1 cellular context compared by ENCODE assay signal in the genomic region with DNA sequence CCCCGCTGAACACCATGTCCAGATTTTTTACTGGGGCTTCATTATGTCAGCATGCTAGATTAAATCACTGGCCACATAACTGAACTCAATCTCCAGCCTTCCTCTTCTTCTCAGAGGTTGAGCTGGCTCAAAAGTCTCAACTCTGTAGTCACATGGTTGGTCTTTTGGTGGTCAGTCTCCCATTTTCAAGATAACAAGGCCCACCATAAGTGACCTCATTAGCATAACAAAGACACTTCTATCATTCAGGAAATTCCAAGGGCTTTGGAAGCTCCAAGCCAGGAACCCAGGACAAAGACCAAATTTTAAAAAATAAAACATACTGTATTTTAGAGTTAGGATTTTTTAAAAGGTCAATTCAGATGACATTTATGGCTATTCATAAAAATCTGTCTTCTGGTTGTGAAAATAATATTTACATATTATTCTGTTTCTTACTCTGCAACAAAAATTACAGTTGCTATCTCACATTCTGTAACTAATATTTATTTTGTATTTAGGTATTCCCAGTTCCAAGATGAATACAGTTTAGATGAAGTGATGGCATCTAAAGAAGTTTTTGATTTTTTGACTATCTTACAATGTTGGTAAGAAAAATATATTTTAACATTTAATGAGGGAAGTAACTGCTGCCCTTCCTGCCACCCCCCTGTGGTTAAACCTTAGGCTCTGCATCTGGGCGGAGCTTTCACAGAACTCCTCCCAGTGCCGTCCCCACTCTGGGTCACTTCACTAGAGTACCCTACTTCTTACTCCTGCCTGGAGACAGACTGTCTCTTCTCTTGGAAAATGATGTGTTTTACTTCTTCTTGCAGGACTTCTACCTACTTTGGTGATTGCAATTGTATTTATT.
TF ChIP-seq lines count a peak whose summit lies in the region.

No MANE protein-coding gene starts in this region.

TF ChIP-seq in K562, 482 proteins besides CTCF, POLR2A, EP300 and RAD21:
- TF ChIP-seq ESRRA (IDR thresholded peaks at IDR 0.05; ENCODE audit: borderline replicate concordance, low read depth) (no peak), ILF3 (IDR thresholded peaks at IDR 0.05; ENCODE audit: borderline replicate concordance) (no peak), ZNF23 (CRISPR knock-in tag; IDR thresholded peaks at IDR 0.05) (no peak), HDGF (IDR thresholded peaks at IDR 0.05) (no peak), CSDE1 (IDR thresholded peaks at IDR 0.05) (no peak), CC2D1A (IDR thresholded peaks at IDR 0.05) (no peak), ZNF780A (CRISPR knock-in tag; IDR thresholded peaks at IDR 0.05) (no peak), ZNF232 (CRISPR knock-in tag; IDR thresholded peaks at IDR 0.05) (no peak), EZH2 (IDR thresholded peaks at IDR 0.05; ENCODE audit: borderline replicate concordance, low read depth, low read length) (no peak)
